ENCODE assay signal across 19 cellular contexts in the genomic region with DNA sequence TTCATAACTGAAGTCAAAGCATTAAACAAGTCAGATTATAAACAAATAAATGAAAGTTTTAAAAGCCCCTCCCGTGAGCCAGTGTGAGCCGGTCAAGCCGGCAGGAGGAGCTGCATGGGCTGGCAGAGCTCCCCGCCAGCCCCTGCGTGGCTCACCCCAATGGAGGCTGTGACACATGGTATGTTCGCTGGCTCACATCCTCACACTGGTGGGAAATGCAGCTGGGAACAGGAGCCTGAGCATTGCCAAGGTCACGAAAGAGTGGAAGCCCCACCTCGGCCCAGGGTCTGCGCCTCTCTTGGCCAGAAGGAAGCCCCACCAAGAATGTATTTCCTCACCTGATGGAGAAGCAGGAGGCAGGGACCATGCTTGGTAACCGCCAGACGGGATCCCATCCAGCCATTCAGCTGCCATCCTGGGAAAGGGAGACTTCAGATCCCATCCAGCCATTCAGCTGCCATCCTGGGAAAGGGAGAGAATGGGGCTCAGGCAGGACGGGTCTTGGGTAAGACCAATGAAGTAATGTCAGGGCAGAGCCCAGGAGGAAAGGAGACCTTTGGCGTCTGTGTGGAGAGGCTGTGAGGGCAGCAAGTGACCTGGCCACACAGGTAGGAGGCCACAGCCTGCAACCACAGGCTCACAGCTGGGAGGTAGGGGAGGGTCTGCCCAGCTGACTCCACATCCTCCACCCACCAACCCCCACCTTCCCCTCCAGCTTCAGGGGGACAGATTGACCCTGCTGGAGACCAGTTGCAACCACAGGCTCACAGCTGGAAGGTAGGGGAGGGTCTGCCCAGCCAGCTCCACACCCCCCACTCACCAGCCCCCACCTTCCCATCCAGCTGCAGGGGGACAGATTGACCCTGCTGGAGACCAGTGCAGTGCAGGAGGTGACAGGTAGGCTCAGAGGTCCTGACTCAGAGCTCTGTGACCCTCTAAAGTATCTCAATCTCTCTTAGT.
"Had no signal": no experiment of that assay in that cellular context is flagged by ENCODE, and none has a peak within 500 bp of the region (broad histone marks: within the 10 kb centered on the region; RNA-seq: fewer than 3 reads in every experiment).

No MANE protein-coding gene starts in this region.

- H3K27ac ChIP-seq: adrenal gland, epithelial cell of prostate, hepatocyte, lower lobe of right lung, skin epidermis, testis had no signal

- H3K4me1 ChIP-seq: adrenal gland, lower lobe of right lung, testis had no signal

- H3K9me3 ChIP-seq: adrenal gland, lower lobe of right lung, testis had no signal

- H3K36me3 ChIP-seq: adrenal gland, lower lobe of right lung had no signal

- DNase-seq: activated CD4-positive, alpha-beta T cell treated with anti-CD3 and anti-CD28 coated beads, Interleukin-2, amount 10 ng/mL, durations not matched to agents 7 days and 5 days; activated gamma-delta T cell treated with Interleukin-2 at 50 U/mL for 16 hours; activated T-cell treated with anti-CD3 and anti-CD28 coated beads for 4 hours; foreskin fibroblast; left cardiac atrium; lower lobe of right lung; nucleus accumbens; stimulated activated CD4-positive, alpha-beta T cell treated with anti-CD3 and anti-CD28 coated beads, Interleukin-15, amount 100 ng/mL, for 24 hours; stimulated activated CD4-positive, alpha-beta T cell treated with anti-CD3 and anti-CD28 coated beads, Interleukin-4, amount 100 ng/mL, for 1 hour; T-helper 1 cell; T1000; testis had no signal

- H3K4me3 ChIP-seq: adrenal gland, hepatocyte, lower lobe of right lung, skin epidermis, testis had no signal

- ATAC-seq: activated CD4-positive, CD25-positive, alpha-beta regulatory T cell treated with anti-CD3 and anti-CD28 coated beads, Interleukin-2, amount 50 U/mL, for 24 hours; activated naive CD4-positive, alpha-beta T cell treated with anti-CD3 and anti-CD28 coated beads, Interleukin-2, amount 50 U/mL, for 72 hours; left cardiac atrium; lower lobe of right lung; SK-N-SH treated with all-trans-retinoic acid at 6 μM for 48 hours had no signal

- H3K4me2 ChIP-seq: hepatocyte had no signal

- H3K27me3 ChIP-seq: adrenal gland, hepatocyte, testis had no signal
